2 cellular contexts compared by ENCODE assay signal in the genomic region with DNA sequence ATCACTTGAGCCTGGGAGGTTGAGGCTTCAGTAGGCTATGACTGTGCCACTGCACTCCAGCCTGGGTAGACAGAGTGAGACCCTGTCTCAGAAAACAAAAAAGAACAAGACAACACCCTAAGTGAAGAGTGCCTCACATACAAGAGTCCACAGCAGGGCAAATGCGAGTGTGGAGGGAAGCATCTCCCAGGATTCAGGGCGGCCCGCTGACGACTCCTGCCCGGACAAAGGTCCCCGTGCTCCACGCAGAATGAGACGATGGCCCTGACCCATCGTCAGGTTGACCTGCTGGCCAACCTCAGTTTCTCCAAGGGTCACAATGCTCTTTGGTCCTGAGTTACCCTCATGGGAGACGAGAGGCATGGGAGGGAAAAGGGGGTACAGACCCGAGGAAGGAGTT.
TF ChIP-seq lines count a peak whose summit lies in the region.

No MANE protein-coding gene starts in this region.

TF ChIP-seq in SK-N-SH treated with all-trans-retinoic acid at 6 μM for 48 hours, 23 proteins besides CTCF, POLR2A, EP300 and RAD21 (continues in another document):
- TF ChIP-seq BACH2 (CRISPR knock-in tag; IDR thresholded peaks at IDR 0.05; ENCODE audit: borderline replicate concordance), result no peak
- TF ChIP-seq, protein P1, sequence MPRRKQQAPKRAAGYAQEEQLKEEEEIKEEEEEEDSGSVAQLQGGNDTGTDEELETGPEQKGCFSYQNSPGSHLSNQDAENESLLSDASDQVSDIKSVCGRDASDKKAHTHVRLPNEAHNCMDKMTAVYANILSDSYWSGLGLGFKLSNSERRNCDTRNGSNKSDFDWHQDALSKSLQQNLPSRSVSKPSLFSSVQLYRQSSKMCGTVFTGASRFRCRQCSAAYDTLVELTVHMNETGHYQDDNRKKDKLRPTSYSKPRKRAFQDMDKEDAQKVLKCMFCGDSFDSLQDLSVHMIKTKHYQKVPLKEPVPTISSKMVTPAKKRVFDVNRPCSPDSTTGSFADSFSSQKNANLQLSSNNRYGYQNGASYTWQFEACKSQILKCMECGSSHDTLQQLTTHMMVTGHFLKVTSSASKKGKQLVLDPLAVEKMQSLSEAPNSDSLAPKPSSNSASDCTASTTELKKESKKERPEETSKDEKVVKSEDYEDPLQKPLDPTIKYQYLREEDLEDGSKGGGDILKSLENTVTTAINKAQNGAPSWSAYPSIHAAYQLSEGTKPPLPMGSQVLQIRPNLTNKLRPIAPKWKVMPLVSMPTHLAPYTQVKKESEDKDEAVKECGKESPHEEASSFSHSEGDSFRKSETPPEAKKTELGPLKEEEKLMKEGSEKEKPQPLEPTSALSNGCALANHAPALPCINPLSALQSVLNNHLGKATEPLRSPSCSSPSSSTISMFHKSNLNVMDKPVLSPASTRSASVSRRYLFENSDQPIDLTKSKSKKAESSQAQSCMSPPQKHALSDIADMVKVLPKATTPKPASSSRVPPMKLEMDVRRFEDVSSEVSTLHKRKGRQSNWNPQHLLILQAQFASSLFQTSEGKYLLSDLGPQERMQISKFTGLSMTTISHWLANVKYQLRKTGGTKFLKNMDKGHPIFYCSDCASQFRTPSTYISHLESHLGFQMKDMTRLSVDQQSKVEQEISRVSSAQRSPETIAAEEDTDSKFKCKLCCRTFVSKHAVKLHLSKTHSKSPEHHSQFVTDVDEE (CRISPR knock-in tag; IDR thresholded peaks at IDR 0.05), result no peak
- TF ChIP-seq ZC3H10 (CRISPR knock-in tag; IDR thresholded peaks at IDR 0.05), result no peak
- TF ChIP-seq, protein P2, sequence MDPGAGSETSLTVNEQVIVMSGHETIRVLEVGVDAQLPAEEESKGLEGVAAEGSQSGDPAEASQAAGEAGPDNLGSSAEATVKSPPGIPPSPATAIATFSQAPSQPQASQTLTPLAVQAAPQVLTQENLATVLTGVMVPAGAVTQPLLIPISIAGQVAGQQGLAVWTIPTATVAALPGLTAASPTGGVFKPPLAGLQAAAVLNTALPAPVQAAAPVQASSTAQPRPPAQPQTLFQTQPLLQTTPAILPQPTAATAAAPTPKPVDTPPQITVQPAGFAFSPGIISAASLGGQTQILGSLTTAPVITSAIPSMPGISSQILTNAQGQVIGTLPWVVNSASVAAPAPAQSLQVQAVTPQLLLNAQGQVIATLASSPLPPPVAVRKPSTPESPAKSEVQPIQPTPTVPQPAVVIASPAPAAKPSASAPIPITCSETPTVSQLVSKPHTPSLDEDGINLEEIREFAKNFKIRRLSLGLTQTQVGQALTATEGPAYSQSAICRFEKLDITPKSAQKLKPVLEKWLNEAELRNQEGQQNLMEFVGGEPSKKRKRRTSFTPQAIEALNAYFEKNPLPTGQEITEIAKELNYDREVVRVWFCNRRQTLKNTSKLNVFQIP (CRISPR knock-in tag; IDR thresholded peaks at IDR 0.05; ENCODE audit: borderline replicate concordance, low read depth), result no peak
- TF ChIP-seq ISL1 (CRISPR knock-in tag; IDR thresholded peaks at IDR 0.05), result no peak
- TF ChIP-seq ZFP30 (CRISPR knock-in tag; IDR thresholded peaks at IDR 0.05), result no peak
- TF ChIP-seq ARNTL (CRISPR knock-in tag; IDR thresholded peaks at IDR 0.05; ENCODE audit: borderline replicate concordance, low read depth), result no peak
- TF ChIP-seq ZFP3 (CRISPR knock-in tag; IDR thresholded peaks at IDR 0.05), result no peak
- TF ChIP-seq RARB (CRISPR knock-in tag; IDR thresholded peaks at IDR 0.05), result no peak
- no peak for TF ChIP-seq CSDC2 (CRISPR knock-in tag; IDR thresholded peaks at IDR 0.05)
- TF ChIP-seq ZNF70 (CRISPR knock-in tag; IDR thresholded peaks at IDR 0.05), result no peak
- TF ChIP-seq SNAI2 (CRISPR knock-in tag; IDR thresholded peaks at IDR 0.05), result no peak
- TF ChIP-seq, protein P3, sequence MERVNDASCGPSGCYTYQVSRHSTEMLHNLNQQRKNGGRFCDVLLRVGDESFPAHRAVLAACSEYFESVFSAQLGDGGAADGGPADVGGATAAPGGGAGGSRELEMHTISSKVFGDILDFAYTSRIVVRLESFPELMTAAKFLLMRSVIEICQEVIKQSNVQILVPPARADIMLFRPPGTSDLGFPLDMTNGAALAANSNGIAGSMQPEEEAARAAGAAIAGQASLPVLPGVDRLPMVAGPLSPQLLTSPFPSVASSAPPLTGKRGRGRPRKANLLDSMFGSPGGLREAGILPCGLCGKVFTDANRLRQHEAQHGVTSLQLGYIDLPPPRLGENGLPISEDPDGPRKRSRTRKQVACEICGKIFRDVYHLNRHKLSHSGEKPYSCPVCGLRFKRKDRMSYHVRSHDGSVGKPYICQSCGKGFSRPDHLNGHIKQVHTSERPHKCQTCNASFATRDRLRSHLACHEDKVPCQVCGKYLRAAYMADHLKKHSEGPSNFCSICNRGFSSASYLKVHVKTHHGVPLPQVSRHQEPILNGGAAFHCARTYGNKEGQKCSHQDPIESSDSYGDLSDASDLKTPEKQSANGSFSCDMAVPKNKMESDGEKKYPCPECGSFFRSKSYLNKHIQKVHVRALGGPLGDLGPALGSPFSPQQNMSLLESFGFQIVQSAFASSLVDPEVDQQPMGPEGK (CRISPR knock-in tag; IDR thresholded peaks at IDR 0.05; ENCODE audit: borderline replicate concordance), result no peak
- TF ChIP-seq ZNF8 (CRISPR knock-in tag; IDR thresholded peaks at IDR 0.05), result no peak
- TF ChIP-seq PPARA (CRISPR knock-in tag; IDR thresholded peaks at IDR 0.05; ENCODE audit: borderline replicate concordance), result no peak
- TF ChIP-seq, protein P4, sequence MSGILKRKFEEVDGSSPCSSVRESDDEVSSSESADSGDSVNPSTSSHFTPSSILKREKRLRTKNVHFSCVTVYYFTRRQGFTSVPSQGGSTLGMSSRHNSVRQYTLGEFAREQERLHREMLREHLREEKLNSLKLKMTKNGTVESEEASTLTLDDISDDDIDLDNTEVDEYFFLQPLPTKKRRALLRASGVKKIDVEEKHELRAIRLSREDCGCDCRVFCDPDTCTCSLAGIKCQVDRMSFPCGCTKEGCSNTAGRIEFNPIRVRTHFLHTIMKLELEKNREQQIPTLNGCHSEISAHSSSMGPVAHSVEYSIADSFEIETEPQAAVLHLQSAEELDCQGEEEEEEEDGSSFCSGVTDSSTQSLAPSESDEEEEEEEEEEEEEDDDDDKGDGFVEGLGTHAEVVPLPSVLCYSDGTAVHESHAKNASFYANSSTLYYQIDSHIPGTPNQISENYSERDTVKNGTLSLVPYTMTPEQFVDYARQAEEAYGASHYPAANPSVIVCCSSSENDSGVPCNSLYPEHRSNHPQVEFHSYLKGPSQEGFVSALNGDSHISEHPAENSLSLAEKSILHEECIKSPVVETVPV (CRISPR knock-in tag; IDR thresholded peaks at IDR 0.05), result no peak
- no peak for TF ChIP-seq TOX (CRISPR knock-in tag; IDR thresholded peaks at IDR 0.05; ENCODE audit: borderline replicate concordance)
- TF ChIP-seq GLIS3 (CRISPR knock-in tag; IDR thresholded peaks at IDR 0.05), result no peak
- no peak for TF ChIP-seq TCF4 (CRISPR knock-in tag; IDR thresholded peaks at IDR 0.05; ENCODE audit: borderline replicate concordance)

TF ChIP-seq in SK-N-SH, 30 proteins besides CTCF, POLR2A, EP300 and RAD21:
- TF ChIP-seq, protein P5, sequence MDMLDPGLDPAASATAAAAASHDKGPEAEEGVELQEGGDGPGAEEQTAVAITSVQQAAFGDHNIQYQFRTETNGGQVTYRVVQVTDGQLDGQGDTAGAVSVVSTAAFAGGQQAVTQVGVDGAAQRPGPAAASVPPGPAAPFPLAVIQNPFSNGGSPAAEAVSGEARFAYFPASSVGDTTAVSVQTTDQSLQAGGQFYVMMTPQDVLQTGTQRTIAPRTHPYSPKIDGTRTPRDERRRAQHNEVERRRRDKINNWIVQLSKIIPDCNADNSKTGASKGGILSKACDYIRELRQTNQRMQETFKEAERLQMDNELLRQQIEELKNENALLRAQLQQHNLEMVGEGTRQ (IDR thresholded peaks at IDR 0.05; ENCODE audit: borderline replicate concordance, low read depth, low read length), result no peak
TF ChIP-seq in SK-N-SH: peak in this region for 0.
